Comparison of ENCODE assay signal across 13 cellular contexts in the genomic region with DNA sequence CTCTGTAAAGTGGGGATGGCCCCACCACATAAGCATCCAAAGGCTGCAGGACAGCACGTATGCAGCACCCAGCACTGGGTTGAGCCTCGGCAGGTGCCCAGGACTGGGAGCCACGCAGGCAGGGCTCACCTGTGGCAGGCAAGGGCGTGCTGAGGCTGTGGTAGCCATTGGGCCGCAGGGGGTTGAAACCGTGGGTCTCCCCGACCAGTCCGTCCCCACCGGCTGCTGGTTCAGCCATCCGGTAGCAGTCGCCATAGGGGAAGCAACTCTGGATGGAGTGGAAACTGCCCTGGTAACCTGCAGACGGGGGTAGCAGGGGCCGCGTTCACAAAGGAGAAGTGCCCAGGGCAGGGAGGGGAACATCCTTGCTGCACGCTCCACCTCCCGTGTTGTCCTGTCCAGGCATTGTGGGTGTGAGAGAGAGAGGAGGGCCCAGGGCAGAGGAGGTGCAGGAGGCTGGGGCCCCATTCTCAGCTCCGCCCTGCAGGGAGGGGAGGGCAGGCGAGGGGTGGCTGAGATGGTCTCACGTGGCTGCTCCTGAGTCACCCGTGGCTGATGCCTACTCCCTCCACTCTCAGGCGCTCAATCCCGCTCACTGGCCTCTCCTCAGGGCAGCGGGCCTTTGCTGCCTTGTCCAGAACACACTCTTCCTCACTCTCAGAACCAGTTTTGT. TPM values are rescaled to one million over a fixed set of nuclear protein-coding genes. Genes with fewer than 3 reads are reported as not detected.
DNase-seq lines count a peak whose midpoint lies in the region; ATAC-seq and TF ChIP-seq lines count a peak whose summit lies in the region.
"Had no signal": no experiment of that assay in that cellular context is flagged by ENCODE, and none has a peak within 500 bp of the region (broad histone marks: within the 10 kb centered on the region; RNA-seq: fewer than 3 reads in every experiment).

No MANE protein-coding gene starts in this region.

- H3K4me3 ChIP-seq in retinal pigment epithelial cell (ENCODE audit: low read length) (no peak overlapping the region), endodermal cell (ENCODE audit: low read length) (no peak overlapping the region)
- H3K4me3 ChIP-seq: left ventricle myocardium inferior had no signal

- H3K9me3 ChIP-seq in endodermal cell (ENCODE audit: control insufficient read depth, low read length): no peaks in the 10 kb centered on the region
- H3K9me3 ChIP-seq: left ventricle myocardium inferior had no signal

- H3K27ac ChIP-seq in endodermal cell (ENCODE audit: low read depth, low read length): no peak overlapping the region
- H3K27ac ChIP-seq: epithelial cell of prostate, left ventricle myocardium inferior had no signal

- H3K27ac Mint-ChIP-seq in endodermal cell: no peak overlapping the region

- peaks cover 21% of the 10 kb centered on the region for H3K4me1 Mint-ChIP-seq in endodermal cell

- no peak for ATAC-seq in HG03520 (IDR thresholded peaks at IDR 0.05; ENCODE audit: unreplicated experiment)

- no peak overlapping the region for H3K4me3 Mint-ChIP-seq in endodermal cell

- H3K27me3 ChIP-seq in endodermal cell (ENCODE audit: control insufficient read depth, insufficient read depth, low read length, poor library complexity, severe bottlenecking): no peaks in the 10 kb centered on the region

- no peak overlapping the region for H3K9ac ChIP-seq in endodermal cell (ENCODE audit: extremely low read depth, low read length, poor library complexity, severe bottlenecking)

- no peaks in the 10 kb centered on the region for H3K36me3 Mint-ChIP-seq in endodermal cell (ENCODE audit: low read depth)

- no peaks in the 10 kb centered on the region for H3K27me3 Mint-ChIP-seq in endodermal cell (ENCODE audit: insufficient read depth)

- DNase-seq in ELR (ENCODE audit: low read depth): peak; percentile 40
- peak; percentile 85 for DNase-seq in NOMO-1 treated with dmso at 0.1 percent for 144 hours (lab: John Stamatoyannopoulos, UW; ENCODE audit: unreplicated experiment)
- peak; percentile 36 for DNase-seq in fibroblast of gingiva (ENCODE audit: low read depth)
- peak; percentile 44 for DNase-seq in retinal pigment epithelial cell (ENCODE audit: low read depth)
- no peak for DNase-seq in superior temporal gyrus (ENCODE audit: extremely low spot score)
- no peak for DNase-seq in endodermal cell
- DNase-seq in NCI-H1105 (lab: John Stamatoyannopoulos, UW): no peak
- DNase-seq: DMS79 treated with DMSO at 0.1 percent for 48 hours, left ventricle myocardium inferior, NCI-H82 had no signal

- H3K4me1 ChIP-seq in endodermal cell (ENCODE audit: control insufficient read depth, insufficient read depth, low read length): peaks cover 12% of the 10 kb centered on the region

- H3K36me3 ChIP-seq in endodermal cell (ENCODE audit: control insufficient read depth, insufficient read depth, low read length): no peaks in the 10 kb centered on the region
- H3K36me3 ChIP-seq: left ventricle myocardium inferior had no signal

- no peaks in the 10 kb centered on the region for H3K9me3 Mint-ChIP-seq in endodermal cell

- TF ChIP-seq CTCF in retinal pigment epithelial cell (conservative IDR thresholded peaks at IDR 0.05; ENCODE audit: low read depth, low read length): no peak
- TF ChIP-seq CTCF in endodermal cell (conservative IDR thresholded peaks at IDR 0.05): no peak

- 84 to 90% methylated on average over 15 to 23 of the region's 23 CpGs for WGBS in endodermal cell (ENCODE audit: insufficient coverage in 1 of 2, insufficient read length in 1 of 2), 2 experiments

RNA-seq across cellular contexts. Expression of a gene that starts 49.9 kb away (rescaled TPM):
- total RNA-seq in endodermal cell: not detected
- not detected for polyA plus RNA-seq in endodermal cell (2013, experiment 1 of 2)
- not detected for polyA plus RNA-seq in endodermal cell (2013, experiment 2 of 2)
- total RNA-seq: left ventricle myocardium inferior; T-helper 1 cell treated with Interleukin-12 subunit alpha and Interleukin-12 subunit beta and Interleukin-4 antibody, amounts not matched to agents 30 ng/mL and 1 ng/mL, for 36 hours had no signal

Comparison
In these comparisons a context has a peak if more than half of its experiments do, and no peak if none do; other contexts are left out.
1. DNase-seq: peak in ELR (single experiment), NOMO-1 treated with dmso at 0.1 percent for 144 hours (single experiment), fibroblast of gingiva (single experiment) and retinal pigment epithelial cell (single experiment); none in superior temporal gyrus (single experiment), endodermal cell (single experiment) and NCI-H1105 (single experiment).